ENCODE assay signal across 15 cellular contexts in the genomic region with DNA sequence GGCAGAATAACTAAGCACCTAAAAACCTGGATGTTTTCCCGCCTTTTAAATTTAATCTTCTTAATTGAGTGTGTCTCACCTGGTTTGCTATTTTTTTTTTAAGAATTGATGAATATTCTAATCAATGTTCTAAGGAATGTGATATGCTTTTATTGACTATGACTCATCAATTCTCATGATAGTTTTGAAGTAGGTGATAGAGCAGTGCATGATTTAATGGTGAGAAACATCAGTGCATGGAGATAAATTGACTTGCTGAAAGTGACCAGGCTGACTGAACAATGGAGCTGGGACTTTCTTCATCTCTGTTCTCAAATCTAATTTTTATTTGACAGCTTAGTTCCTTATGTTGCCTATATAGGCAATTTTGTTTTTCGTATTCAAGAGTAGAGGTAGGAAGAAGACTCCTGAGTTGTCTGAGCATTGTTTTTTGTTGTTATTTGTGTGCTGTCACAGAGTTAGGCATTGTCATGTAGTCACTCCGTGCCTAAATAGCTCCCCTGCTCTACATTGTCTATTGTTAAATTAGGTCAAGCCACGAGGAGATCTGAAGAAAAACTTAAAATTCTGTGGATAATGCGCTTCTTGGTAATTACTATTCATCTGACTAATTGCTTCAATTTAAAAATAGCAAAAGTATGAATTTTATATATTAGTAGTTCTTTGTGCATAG. TPM values are rescaled to one million over a fixed set of nuclear protein-coding genes. Genes with fewer than 3 reads are reported as not detected.
DNase-seq lines count a peak whose midpoint lies in the region; ATAC-seq, FAIRE-seq and TF ChIP-seq lines count a peak whose summit lies in the region.
"Not testable (repeated sequence)": the region's sequence is repeated elsewhere in the genome, so short reads cannot be mapped to it uniquely, and the experiment has no call there.
"Had no signal": no experiment of that assay in that cellular context is flagged by ENCODE, and none has a peak within 500 bp of the region (broad histone marks: within the 10 kb centered on the region; RNA-seq: fewer than 3 reads in every experiment).

No MANE protein-coding gene starts in this region.

- not testable (repeated sequence) for TF ChIP-seq EP300 in A549 (IDR thresholded peaks at IDR 0.05); K562 (IDR thresholded peaks at IDR 0.05; ENCODE audit: low read length)

- not testable (repeated sequence) for H3K27me3 ChIP-seq in GM23338 (ENCODE audit: insufficient read depth); RWPE2 (ENCODE audit: insufficient read depth, poor library complexity, severe bottlenecking); K562 (ENCODE audit: control insufficient read depth in 2 of 2, insufficient read depth in 2 of 2, low read length in 2 of 2); cardiac muscle cell; psoas muscle (ENCODE audit: insufficient read depth in 3 of 3, low read length in 2 of 3)

- not testable (repeated sequence) for TF ChIP-seq RAD21 in A549 (conservative IDR thresholded peaks at IDR 0.05 in 1 of 2, IDR thresholded peaks at IDR 0.05 in 1 of 2); K562 (CRISPR knock-in tag; conservative IDR thresholded peaks at IDR 0.05 in 1 of 2, IDR thresholded peaks at IDR 0.05 in 1 of 2)

- POLR2A ChIA-PET in A549 (lab: Yijun Ruan, JAX); K562 (lab: Yijun Ruan, JAX): not testable (repeated sequence)

- H2AFZ ChIP-seq in GM23338; K562 (ENCODE audit: low read depth, low read length): not testable (repeated sequence)

- TF ChIP-seq CTCF in A549 (IDR thresholded peaks at IDR 0.05); GM23338 (conservative IDR thresholded peaks at IDR 0.05; ENCODE audit: low read depth in 2 of 2); RWPE2 (IDR thresholded peaks at IDR 0.05; ENCODE audit: poor library complexity, severe bottlenecking); K562 (IDR thresholded peaks at IDR 0.05 in 2 of 3, conservative IDR thresholded peaks at IDR 0.05 in 1 of 3; ENCODE audit: insufficient read depth in 2 of 3, low read depth in 1 of 3, low read length in 3 of 3); cardiac muscle cell (IDR thresholded peaks at IDR 0.05; ENCODE audit: low read depth, low read length); psoas muscle (IDR thresholded peaks at IDR 0.05): not testable (repeated sequence)

- H3K27ac Mint-ChIP-seq in GM23338: not testable (repeated sequence)

- H3K4me2 ChIP-seq in A549; GM23338; K562 (ENCODE audit: insufficient read depth, low read length): not testable (repeated sequence)

- not testable (repeated sequence) for H3K4me1 ChIP-seq in A549; GM23338 (ENCODE audit: insufficient read depth); RWPE2 (ENCODE audit: insufficient read depth, poor library complexity, severe bottlenecking); K562 (replicated peaks in 1 of 2; ENCODE audit: control insufficient read depth in 2 of 2, insufficient read depth in 2 of 2, low read length in 2 of 2); cardiac muscle cell (ENCODE audit: low read depth)
- H3K4me1 ChIP-seq in psoas muscle: peaks cover 14% of the 10 kb centered on the region

- not testable (repeated sequence) for H3F3A ChIP-seq in GM23338 (replicated peaks; ENCODE audit: low read depth)

- not testable (repeated sequence) for H3K9me3 Mint-ChIP-seq in GM23338; activated T-cell treated with anti-CD3 and anti-CD28 coated beads, Interleukin-2, amount 50 U/mL, for 4 hours

- not testable (repeated sequence) for H3K9me3 ChIP-seq in A549; RWPE2 (ENCODE audit: severe bottlenecking); K562 (replicated peaks; ENCODE audit: control insufficient read depth, insufficient read depth, low read depth, low read length); cardiac muscle cell (ENCODE audit: low read depth); psoas muscle

- ATAC-seq in A549: not testable (repeated sequence)
- ATAC-seq in GM23338 (peak; percentile 68), RWPE2 (ENCODE audit: low read depth) (peak; percentile 37; the same call in 1 of the 3 replicates), K562 (peak; percentile 36; the same call in 1 of the 3 replicates), psoas muscle (peak in 2 of 4 donors; percentile 49 to 59)
- peak; percentile 52 to 67 for ATAC-seq in activated T-cell treated with anti-CD3 and anti-CD28 coated beads, Interleukin-2, amount 50 U/mL, for 4 hours

- intact Hi-C loops in K562 (cut with micrococcal nuclease); psoas muscle (cut with DNase I): not testable (repeated sequence)

- not testable (repeated sequence) for BruUV-seq in K562 (replicated peaks; lab: Mats Ljungman, UMichigan)

- not testable (repeated sequence) for FAIRE-seq in A549 (lab: Jason Lieb, UNC)
- peak; percentile 64 for FAIRE-seq in K562 (lab: Jason Lieb, UNC)

- not testable (repeated sequence) for H3K27me3 Mint-ChIP-seq in GM23338 (ENCODE audit: insufficient read depth, low read depth, poor library complexity); activated T-cell treated with anti-CD3 and anti-CD28 coated beads, Interleukin-2, amount 50 U/mL, for 4 hours (ENCODE audit: low read depth)

- not testable (repeated sequence) for H3K9ac ChIP-seq in K562 (ENCODE audit: insufficient read depth in 1 of 2, low read depth in 2 of 2, low read length in 2 of 2)

- CTCF ChIA-PET in A549 (lab: Yijun Ruan, JAX); K562 (lab: Yijun Ruan, JAX; ENCODE audit: low intra/inter-chr PET ratio): not testable (repeated sequence)

- TF ChIP-seq POLR2A in A549 (IDR thresholded peaks at IDR 0.05; ENCODE audit: low read length); K562 (conservative IDR thresholded peaks at IDR 0.05): not testable (repeated sequence)

- H4K20me1 ChIP-seq in GM23338 (replicated peaks; ENCODE audit: insufficient read depth); K562 (replicated peaks; ENCODE audit: control insufficient read depth, insufficient read depth, low read length): not testable (repeated sequence)

- H3K9me2 ChIP-seq in GM23338 (ENCODE audit: insufficient read depth): not testable (repeated sequence)

- not testable (repeated sequence) for DNase-seq in A549 (ENCODE audit: low read depth in 1 of 2, low spot score in 1 of 2); GM23338 (ENCODE audit: low spot score); RWPE2 (ENCODE audit: low spot score); activated T-cell treated with anti-CD3 and anti-CD28 coated beads, Interleukin-2, amount 50 U/mL, for 4 hours; K562 (ENCODE audit: extremely low read depth in 1 of 4, low spot score in 3 of 4); cardiac muscle cell (ENCODE audit: low read depth in 1 of 2, low spot score in 1 of 2); psoas muscle

- H3K36me3 Mint-ChIP-seq in GM23338 (ENCODE audit: low read depth); activated T-cell treated with anti-CD3 and anti-CD28 coated beads, Interleukin-2, amount 50 U/mL, for 4 hours (ENCODE audit: insufficient read depth): not testable (repeated sequence)

- 95% methylated on average over 5 of the region's 5 CpGs for WGBS in A549 (ENCODE audit: missing lambda C conversion rate)
- 84% methylated on average over 3 of the region's 5 CpGs for WGBS in K562 (ENCODE audit: insufficient coverage, low coverage, missing lambda C conversion rate)
- 73 to 78% (median 76%) methylated on average over 5 of the region's 5 CpGs for WGBS in psoas muscle, 3 donors

- not testable (repeated sequence) for H3K27ac ChIP-seq in A549; GM23338 (ENCODE audit: low read depth); RWPE2 (ENCODE audit: poor library complexity, severe bottlenecking); K562 (ENCODE audit: extremely low read depth, low read depth, low read length)
- H3K27ac ChIP-seq in cardiac muscle cell (peak overlapping the region; percentile 75), psoas muscle (peak overlapping the region; percentile 38)

- H3K79me2 ChIP-seq in GM23338 (replicated peaks; ENCODE audit: insufficient read depth) (peaks cover 57% of the 10 kb centered on the region), K562 (ENCODE audit: control insufficient read depth, insufficient read depth, low read length) (peaks cover 56% of the 10 kb centered on the region)

- not testable (repeated sequence) for H3K4me3 ChIP-seq in A549; GM23338; RWPE2 (ENCODE audit: severe bottlenecking); K562; cardiac muscle cell
- H3K4me3 ChIP-seq in psoas muscle: peak overlapping the region; percentile 34

- H3K9me1 ChIP-seq in K562 (ENCODE audit: control insufficient read depth, insufficient read depth, low read length): not testable (repeated sequence)

- not testable (repeated sequence) for H3K36me3 ChIP-seq in GM23338 (ENCODE audit: insufficient read depth); RWPE2 (ENCODE audit: low read depth); K562 (ENCODE audit: control insufficient read depth, insufficient read depth, low read length); cardiac muscle cell; psoas muscle (ENCODE audit: insufficient read depth in 1 of 2, low read depth in 1 of 2)

- peaks cover 17% of the 10 kb centered on the region for H3K4me1 Mint-ChIP-seq in GM23338
- peaks cover 39% of the 10 kb centered on the region for H3K4me1 Mint-ChIP-seq in activated T-cell treated with anti-CD3 and anti-CD28 coated beads, Interleukin-2, amount 50 U/mL, for 4 hours (ENCODE audit: low read depth)

- in situ Hi-C loops in K562 (cut with MboI): not testable (repeated sequence)

- H3K4me3 Mint-ChIP-seq in GM23338; activated T-cell treated with anti-CD3 and anti-CD28 coated beads, Interleukin-2, amount 50 U/mL, for 4 hours: not testable (repeated sequence)

RNA-seq across cellular contexts. Expression of a gene that starts 59.0 kb away (rescaled TPM):
- not detected in 2 replicates for polyA plus RNA-seq in A549 (2011; rRNA removed)
- not detected in 2 replicates for polyA plus RNA-seq in A549 (2012; cell fraction: cytosol; rRNA removed)
- not detected in 2 replicates for polyA plus RNA-seq in A549 (2012; cell fraction: nucleus; rRNA removed)
- not detected in 3 replicates for polyA plus RNA-seq in A549 (2017; fragmentation: RNase III; extraction: RNeasy Plus Mini Kit Qiagen cat#74134 plus additional on column Dnase treatment)
- not detected in 2 replicates for polyA minus RNA-seq in A549 (2011; rRNA and poly(A)+ RNA removed)
- total RNA-seq in GM23338 (2014; rRNA removed; shearing (Covaris generic)): 0.45 TPM in 1 of 2 replicates, not detected in the other
- 0.19 TPM in 1 of 2 replicates, not detected in the other for polyA plus RNA-seq in GM23338 (2016; fragmentation: Nextera tagmentation; extraction: Ambion mirVana)
- total RNA-seq in activated T-cell treated with anti-CD3 and anti-CD28 coated beads, Interleukin-2, amount 50 U/mL, for 4 hours: not detected
- not detected in 2 replicates for total RNA-seq in K562 (2011; cell fraction: chromatin; rRNA removed; ENCODE audit: low replicate concordance)
- not detected in 2 replicates for total RNA-seq in K562 (2011; cell fraction: nucleolus; rRNA removed)
- total RNA-seq in K562 (2011; cell fraction: nucleoplasm; rRNA removed): not detected in 2 replicates
- not detected in 2 replicates for total RNA-seq in K562 (2014; rRNA removed)
- total RNA-seq in K562 (2014; rRNA removed; fragmentation: Illumina TruSeq; extraction: Trizol): not detected in 2 replicates
- total RNA-seq in K562 (2015; rRNA removed; fragmentation: Illumina TruSeq; extraction: Trizol): not detected in 2 replicates
- not detected in 2 replicates for total RNA-seq in K562 (2021)
- polyA plus RNA-seq in K562 (2011; rRNA removed): not detected in 2 replicates
- not detected in 2 replicates for polyA plus RNA-seq in K562 (2011; cell fraction: cytosol; rRNA removed)
- polyA plus RNA-seq in K562 (2011; cell fraction: nucleus; rRNA removed): not detected in 2 replicates
- 0.17 TPM in 1 of 2 replicates, not detected in the other for polyA plus RNA-seq in K562 (2012)
- polyA plus RNA-seq in K562 (2014; fragmentation: Illumina TruSeq; extraction: Trizol): not detected in 2 replicates
- not detected for polyA plus RNA-seq in K562 (2014; fragmentation: Nextera tagmentation; extraction: Ambion mirVana)
- 0.04 TPM in 1 of 2 replicates, not detected in the other for polyA plus RNA-seq in K562 (2014; rRNA removed)
- not detected in 2 replicates for polyA minus RNA-seq in K562 (2011; rRNA and poly(A)+ RNA removed)
- not detected in 2 replicates for polyA minus RNA-seq in K562 (2011; cell fraction: cytosol; rRNA and poly(A)+ RNA removed)
- polyA minus RNA-seq in K562 (2011; cell fraction: nucleus; rRNA and poly(A)+ RNA removed): not detected in 2 replicates
- total RNA-seq in cardiac muscle cell: 1.7 TPM in 1 of 2 replicates, not detected in the other
- 0.31 TPM in 1 of 2 replicates, not detected in the other for polyA plus RNA-seq in cardiac muscle cell
- not detected for total RNA-seq in psoas muscle
- under 1 TPM in 1 of 3 donors, not detected in 2; 0.03 TPM for polyA plus RNA-seq in psoas muscle
- total RNA-seq: A673; CD4-positive, alpha-beta memory T cell; Daoy; GM23248; H9 had no signal
- polyA plus RNA-seq: AG04450; CD14-positive monocyte; CD4-positive, alpha-beta memory T cell; GM23248; IgD-negative memory B cell had no signal
